ENCODE assay signal across 8 cellular contexts in the genomic region with DNA sequence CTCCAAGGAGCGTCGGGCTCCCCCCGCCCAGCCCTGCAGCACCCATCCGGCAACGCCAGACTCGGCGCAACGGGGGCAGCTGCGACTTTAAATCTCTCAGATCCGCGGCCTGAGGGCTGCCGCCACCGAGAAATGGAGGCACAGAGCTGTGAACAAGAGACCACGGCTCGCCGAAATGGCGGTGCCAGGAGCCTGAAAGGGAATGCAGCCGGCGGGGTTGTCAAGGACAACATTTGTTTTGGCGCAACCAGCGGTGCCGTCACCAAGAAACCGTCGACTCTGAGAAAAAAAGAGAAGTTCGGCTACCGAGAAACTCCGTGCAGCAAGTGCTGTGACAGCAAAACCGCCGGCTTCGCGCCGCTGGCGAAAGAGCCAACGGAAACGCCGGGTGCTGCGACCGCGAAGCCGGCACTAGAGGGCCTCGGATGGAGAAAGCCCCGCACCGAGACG. TPM values are rescaled to one million over a fixed set of nuclear protein-coding genes. Genes with fewer than 3 reads are reported as not detected.
A peak's percentile ranks its signal among the peaks of the same experiment; 100 is the strongest.
DNase-seq lines count a peak whose midpoint lies in the region; ATAC-seq and TF ChIP-seq lines count a peak whose summit lies in the region.

No MANE protein-coding gene starts in this region.

- TF ChIP-seq POLR2A in stomach (IDR thresholded peaks at IDR 0.05), result no peak

- POLR2A ChIA-PET in naive thymus-derived CD8-positive, alpha-beta T cell (lab: Charles Lee), result interaction anchor here (0.5 to 12.3 kb wide), 25 partner anchors 10 to 1138 kb away, joined by 3 to 904 read pairs (median 23); a partner anchor contains a TSS

- peaks cover 0 to 15% (median 2%) of the 10 kb centered on the region in 7 donors for H3K9me3 Mint-ChIP-seq in CD14-positive monocyte
- H3K9me3 Mint-ChIP-seq in naive thymus-derived CD8-positive, alpha-beta T cell, result peaks cover 0 to 6% (median 0%) of the 10 kb centered on the region in 9 donors

- peak overlapping the region; percentile 97 to 100 (median 98) for H3K27ac Mint-ChIP-seq in CD14-positive monocyte
- H3K27ac Mint-ChIP-seq in naive thymus-derived CD8-positive, alpha-beta T cell, result peak overlapping the region; percentile 96 to 100 (median 99)

- DNase-seq in CD14-positive monocyte (ENCODE audit: low spot score), result peak; percentile 89
- peak; percentile 90 for DNase-seq in NK-92 treated with Interleukin-12 subunit alpha and Interleukin-12 subunit beta, amount 100 ng/mL, for 24 hours (lab: John Stamatoyannopoulos, UW)
- peak; percentile 63 for DNase-seq in activated T-cell treated with anti-CD3 and anti-CD28 coated beads for 1 hour (ENCODE audit: low read depth)
- peak in 9 of 10 donors; percentile 70 to 94 (median 91) for DNase-seq in naive thymus-derived CD8-positive, alpha-beta T cell
- peak; percentile 74 for DNase-seq in stomach

- WGBS in stomach, 5 donors, result 0 to 1% (median 0%) methylated on average over 35 to 44 of the region's 44 CpGs

- intact Hi-C loops in CD14-positive monocyte (cut with micrococcal nuclease), result loop anchor here (1.0 to 5.0 kb wide), 3 partner anchors 35 to 1115 kb away; a partner anchor contains a TSS
- intact Hi-C loops in stomach (cut with DNase I; ENCODE audit: low total_unique reads), result loop anchor here (10.0 kb wide), 1 partner anchor 63 kb away; no protein-coding TSS in a partner anchor

- H3K4me1 Mint-ChIP-seq in CD14-positive monocyte, result peaks cover 48% of the 10 kb centered on the region
- H3K4me1 Mint-ChIP-seq in naive thymus-derived CD8-positive, alpha-beta T cell, result peaks cover 18 to 54% (median 44%) of the 10 kb centered on the region in 4 donors

- no peak for TF ChIP-seq EP300 in stomach (IDR thresholded peaks at IDR 0.05)

- peaks cover 6% of the 10 kb centered on the region in 2 donors for H3K36me3 Mint-ChIP-seq in CD14-positive monocyte
- peaks cover 0 to 16% (median 13%) of the 10 kb centered on the region in 3 donors for H3K36me3 Mint-ChIP-seq in naive thymus-derived CD8-positive, alpha-beta T cell

- H3K4me3 ChIP-seq in stomach, result peak overlapping the region; percentile 57 to 65 (median 64)

- H3K27ac ChIP-seq in stomach, result peak overlapping the region; percentile 79 to 96 (median 91)

- ATAC-seq in GM19351 (IDR thresholded peaks at IDR 0.05; ENCODE audit: unreplicated experiment), result peak; percentile 29
- ATAC-seq in HG03457 (IDR thresholded peaks at IDR 0.05; ENCODE audit: unreplicated experiment), result peak; percentile 18
- ATAC-seq in esophagus mucosa, result peak; percentile 19
- peak; percentile 35 to 44 for ATAC-seq in naive thymus-derived CD8-positive, alpha-beta T cell

- H3K36me3 ChIP-seq in stomach, result no peaks in the 10 kb centered on the region

- no peaks in the 10 kb centered on the region for H3K27me3 Mint-ChIP-seq in CD14-positive monocyte (ENCODE audit: low read depth in 3 of 3)
- no peaks in the 10 kb centered on the region for H3K27me3 Mint-ChIP-seq in naive thymus-derived CD8-positive, alpha-beta T cell

- H3K9me3 ChIP-seq in stomach, result peaks cover 0 to 8% (median 0%) of the 10 kb centered on the region in 4 donors

- H3K4me3 Mint-ChIP-seq in CD14-positive monocyte, result peak overlapping the region; percentile 90 to 91
- H3K4me3 Mint-ChIP-seq in naive thymus-derived CD8-positive, alpha-beta T cell, result peak overlapping the region; percentile 95 to 100 (median 98)

- H3K27me3 ChIP-seq in stomach, result peaks cover 4 to 77% (median 25%) of the 10 kb centered on the region in 3 donors

- TF ChIP-seq CTCF in CD14-positive monocyte (IDR thresholded peaks at IDR 0.05), result no peak
- no peak for TF ChIP-seq CTCF in stomach (IDR thresholded peaks at IDR 0.05)

- peaks cover 0 to 62% (median 40%) of the 10 kb centered on the region in 4 donors for H3K4me1 ChIP-seq in stomach

RNA-seq across cellular contexts. Expression of a gene that starts 2.1 kb away (rescaled TPM):
- polyA plus RNA-seq in CD14-positive monocyte (1 to 10 TPM; 2.3 to 3.1 TPM), stomach (1 to 10 TPM in 1 of 3 donors, under 1 TPM in 2; 0.76 to 2.2 (median 0.87) TPM)
- total RNA-seq in esophagus mucosa (1.8 TPM), stomach (1 to 10 TPM in 4 of 5 donors, not detected in 1; 1.2 to 7.5 (median 2.8) TPM)
- total RNA-seq in naive thymus-derived CD8-positive, alpha-beta T cell, result 10 to 100 TPM; 65.9 to 72.7 TPM
- polyA plus RNA-seq in naive thymus-derived CD8-positive, alpha-beta T cell, result 10 to 100 TPM; 51.5 to 69.8 (median 54.8) TPM

Comparison
In these comparisons a context has a peak if more than half of its experiments do, and no peak if none do; other contexts are left out.
1. Peak in every context shown above with its lines: DNase-seq, ATAC-seq, H3K4me3 ChIP-seq and H3K27ac ChIP-seq.
2. RNA of a gene that starts 2.1 kb away (total RNA-seq): 65.9 to 72.7 TPM in naive thymus-derived CD8-positive, alpha-beta T cell; 1.2 to 7.5 TPM in stomach and 1.8 TPM in esophagus mucosa (single experiment); every median in the first group is over 4 times any median in the second.